ENCODE assay signal across 10 cellular contexts in the genomic region with DNA sequence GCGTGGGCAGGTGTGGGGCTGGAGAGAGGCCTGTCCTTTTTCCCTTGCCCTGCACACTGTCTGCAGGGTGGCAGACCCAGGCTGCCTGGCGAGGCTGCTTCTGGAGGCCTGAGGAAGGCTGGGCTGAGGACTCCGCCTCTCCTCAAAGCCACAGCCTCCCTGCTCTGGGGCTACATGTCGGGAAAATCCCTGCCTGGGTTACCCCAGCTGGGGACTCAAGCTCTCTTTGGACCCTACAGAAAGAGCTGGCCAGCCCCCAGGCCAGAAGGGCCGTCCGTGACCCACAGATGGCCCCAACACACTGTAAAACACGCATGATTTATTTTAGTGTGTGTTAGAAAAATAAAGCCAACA. TPM values are rescaled to one million over a fixed set of nuclear protein-coding genes. Genes with fewer than 3 reads are reported as not detected.
DNase-seq lines count a peak whose midpoint lies in the region; ATAC-seq and TF ChIP-seq lines count a peak whose summit lies in the region.
"Had no signal": no experiment of that assay in that cellular context is flagged by ENCODE, and none has a peak within 500 bp of the region (broad histone marks: within the 10 kb centered on the region; RNA-seq: fewer than 3 reads in every experiment).

No MANE protein-coding gene starts in this region.

- H3K9me3 ChIP-seq in ES-I3 (ENCODE audit: control insufficient read depth, insufficient read depth, low read length) (no peaks in the 10 kb centered on the region), heart left ventricle (no peaks in the 10 kb centered on the region), A673 (ENCODE audit: low read depth, low read length, poor library complexity, severe bottlenecking) (no peaks in the 10 kb centered on the region), tibial artery (no peaks in the 10 kb centered on the region)

- H3K27ac ChIP-seq in RWPE1 (peak overlapping the region; percentile 99), heart left ventricle (peak overlapping the region; percentile 26 to 85 (median 71)), rectal smooth muscle tissue (ENCODE audit: low read depth, low read length) (peak overlapping the region; percentile 89), A673 (ENCODE audit: low read depth, low read length, poor library complexity, severe bottlenecking) (no peak overlapping the region), tibial artery (no peak overlapping the region)

- WGBS in heart left ventricle, 4 donors = 72 to 81% (median 76%) methylated on average over 6 to 7 of the region's 7 CpGs

- peak; percentile 48 for DNase-seq in RWPE1 (ENCODE audit: low spot score)
- DNase-seq in heart left ventricle = no peak
- no peak for DNase-seq in A673 (ENCODE audit: low spot score)
- no peak for DNase-seq in tibial artery
- DNase-seq: activated CD4-positive, alpha-beta T cell treated with anti-CD3 and anti-CD28 coated beads, Interleukin-2, amount 50 U/mL, for 4 hours; DND-41 had no signal

- H3K4me1 ChIP-seq in ES-I3 (ENCODE audit: insufficient read depth, low read length) (peaks cover 30% of the 10 kb centered on the region; the same call in 1 of the 2 replicates), heart left ventricle (peaks cover 0 to 59% (median 20%) of the 10 kb centered on the region in 12 donors), rectal smooth muscle tissue (ENCODE audit: control insufficient read depth, insufficient read depth, low read length) (peaks cover 17% of the 10 kb centered on the region), A673 (ENCODE audit: insufficient read depth, low read length, poor library complexity, severe bottlenecking) (peaks cover 4% of the 10 kb centered on the region), tibial artery (peaks cover 0 to 29% (median 15%) of the 10 kb centered on the region in 4 donors)

- H3K36me3 ChIP-seq in ES-I3 (ENCODE audit: insufficient read depth, low read length) (no peaks in the 10 kb centered on the region), heart left ventricle (no peaks in the 10 kb centered on the region), rectal smooth muscle tissue (ENCODE audit: control insufficient read depth, insufficient read depth, low read length) (no peaks in the 10 kb centered on the region), A673 (ENCODE audit: insufficient read depth, low read length, poor library complexity, severe bottlenecking) (no peaks in the 10 kb centered on the region), tibial artery (no peaks in the 10 kb centered on the region)

- ATAC-seq in heart left ventricle = peak in 1 of 4 donors; percentile 1
- no peak for ATAC-seq in HG03521 (IDR thresholded peaks at IDR 0.05; ENCODE audit: unreplicated experiment)
- no peak for ATAC-seq in GM18861 (IDR thresholded peaks at IDR 0.05; ENCODE audit: unreplicated experiment)

- H3K4me3 ChIP-seq in heart left ventricle = no peak overlapping the region
- no peak overlapping the region for H3K4me3 ChIP-seq in rectal smooth muscle tissue (ENCODE audit: low read length)
- H3K4me3 ChIP-seq in A673 (ENCODE audit: low read depth, low read length, poor library complexity, severe bottlenecking) = no peak overlapping the region
- H3K4me3 ChIP-seq in tibial artery = no peak overlapping the region

- H3K9ac ChIP-seq in ES-I3 (ENCODE audit: low read depth, low read length) = peak overlapping the region; percentile 4; the same call in 1 of the 2 replicates
- no peak overlapping the region for H3K9ac ChIP-seq in rectal smooth muscle tissue (ENCODE audit: low read length)

- POLR2A ChIA-PET in RWPE1 (lab: Yijun Ruan, JAX; ENCODE audit: low non-redundant PET) = no interaction called here
- POLR2A ChIA-PET in A673 (lab: Charles Lee; ENCODE audit: low non-redundant PET) = no interaction called here

- no peak for TF ChIP-seq POLR2A in heart left ventricle (IDR thresholded peaks at IDR 0.05)

- H3K27me3 ChIP-seq in heart left ventricle = no peaks in the 10 kb centered on the region
- peaks cover 2% of the 10 kb centered on the region for H3K27me3 ChIP-seq in rectal smooth muscle tissue (ENCODE audit: control insufficient read depth, insufficient read depth, low read length)
- no peaks in the 10 kb centered on the region for H3K27me3 ChIP-seq in A673 (replicated peaks; ENCODE audit: insufficient read depth, low read depth, low read length, poor library complexity)
- H3K27me3 ChIP-seq in tibial artery = peaks cover 0 to 79% of the 10 kb centered on the region in 2 donors

- intact Hi-C loops in heart left ventricle (cut with DNase I) = no loop called here
- intact Hi-C loops in A673 (cut with micrococcal nuclease; ENCODE audit: unreplicated experiment) = no loop called here
- intact Hi-C loops in tibial artery (cut with DNase I; ENCODE audit: low total_unique reads) = no loop called here

- CTCF ChIA-PET in RWPE1 (lab: Yijun Ruan, JAX) (interaction anchor here (0.6 kb wide), 1 partner anchor 33 kb away, joined by 4 read pairs; no protein-coding TSS in a partner anchor), A673 (lab: Charles Lee) (no interaction called here)

- TF ChIP-seq CTCF in RWPE1 (conservative IDR thresholded peaks at IDR 0.05; ENCODE audit: low read depth) = no peak
- TF ChIP-seq CTCF in heart left ventricle (IDR thresholded peaks at IDR 0.05) = peak in 1 of 12 donors; percentile 12
- no peak for TF ChIP-seq CTCF in A673 (conservative IDR thresholded peaks at IDR 0.05; ENCODE audit: low read depth, low read length)
- TF ChIP-seq CTCF in tibial artery (IDR thresholded peaks at IDR 0.05) = no peak

- BruUV-seq in A673 (replicated peaks; lab: Mats Ljungman, UMichigan) = no TSS peak

RNA-seq across cellular contexts. Expression of gene SLC38A10, which starts 33.8 kb away (rescaled TPM):
- total RNA-seq in heart left ventricle (10 to 100 TPM; 27.4 to 67.7 (median 43.1) TPM), A673 (2021) (75.1 and 77.3 TPM in 2 replicates)
- polyA plus RNA-seq in heart left ventricle = 10 to 100 TPM; 48.0 to 63.3 TPM

Comparison
In these comparisons a context has a peak if more than half of its experiments do, and no peak if none do; other contexts are left out.
1. H3K27ac ChIP-seq: peak in RWPE1 (single experiment), heart left ventricle (12 of 12) and rectal smooth muscle tissue (single experiment); none in A673 (single experiment) and tibial artery (0 of 2).